11 cellular contexts compared by ENCODE assay signal in genomic region chr16:964696-965395, GRCh38. TPM values are rescaled to one million over a fixed set of nuclear protein-coding genes. Genes with fewer than 3 reads are reported as not detected.
A peak's percentile ranks its signal among the peaks of the same experiment; 100 is the strongest.
DNase-seq lines count a peak whose midpoint lies in the region; TF ChIP-seq lines count a peak whose summit lies in the region.
"Had no signal": no experiment of that assay in that cellular context is flagged by ENCODE, and none has a peak within 500 bp of the region (broad histone marks: within the 10 kb centered on the region; RNA-seq: fewer than 3 reads in every experiment).

No MANE protein-coding gene starts in this region.

- H3K4me1 Mint-ChIP-seq in endodermal cell: peaks cover 10% of the 10 kb centered on the region

- H3K27me3 Mint-ChIP-seq in endodermal cell (ENCODE audit: insufficient read depth): peaks cover 3% of the 10 kb centered on the region

- no peak overlapping the region for H2AFZ ChIP-seq in Karpas-422 (ENCODE audit: low read length)

- H4K20me1 ChIP-seq in Karpas-422 (ENCODE audit: insufficient read depth, low read depth, low read length): no peaks in the 10 kb centered on the region

- H3K4me3 Mint-ChIP-seq in endodermal cell: no peak overlapping the region
- H3K4me3 Mint-ChIP-seq: mesothelial cell of epicardium had no signal

- peaks cover 3% of the 10 kb centered on the region for H3K36me3 ChIP-seq in endodermal cell (ENCODE audit: control insufficient read depth, insufficient read depth, low read length)
- no peaks in the 10 kb centered on the region for H3K36me3 ChIP-seq in Karpas-422 (ENCODE audit: insufficient read depth, low read length)
- H3K36me3 ChIP-seq: cardiac muscle cell had no signal

- H3K4me2 ChIP-seq in Karpas-422 (ENCODE audit: low read depth, low read length, poor library complexity, severe bottlenecking): no peak overlapping the region

- H3K4me3 ChIP-seq in endodermal cell (ENCODE audit: low read length) (no peak overlapping the region), Karpas-422 (ENCODE audit: low read length) (no peak overlapping the region)
- H3K4me3 ChIP-seq: cardiac muscle cell had no signal

- peaks cover 15% of the 10 kb centered on the region for H3K9me3 Mint-ChIP-seq in endodermal cell

- H3K27ac ChIP-seq in endodermal cell (ENCODE audit: low read depth, low read length) (no peak overlapping the region), Karpas-422 (ENCODE audit: low read length) (no peak overlapping the region)
- H3K27ac ChIP-seq: cardiac muscle cell had no signal

- WGBS in endodermal cell (ENCODE audit: insufficient coverage in 1 of 2, insufficient read length in 1 of 2), 2 experiments: 92 to 93% methylated on average over 36 of the region's 36 CpGs

- H3K4me1 ChIP-seq in endodermal cell (ENCODE audit: control insufficient read depth, insufficient read depth, low read length): peaks cover 3% of the 10 kb centered on the region
- peaks cover 6% of the 10 kb centered on the region for H3K4me1 ChIP-seq in Karpas-422 (ENCODE audit: low read length)

- H3K79me2 ChIP-seq in Karpas-422 (ENCODE audit: low read length): peaks cover 11% of the 10 kb centered on the region

- H3K9me2 ChIP-seq in Karpas-422 (replicated peaks; ENCODE audit: insufficient read depth, low read length): no peaks in the 10 kb centered on the region

- peak; percentile 84 for DNase-seq in EH (ENCODE audit: low read depth)
- peak; percentile 57 for DNase-seq in activated CD4-positive, CD25-positive, alpha-beta regulatory T cell treated with anti-CD3 and anti-CD28 coated beads, Interleukin-2, amount 50 U/mL, for 72 hours
- DNase-seq in effector CD4-positive, alpha-beta T cell: peak; percentile 47
- peak; percentile 55 for DNase-seq in stimulated activated CD4-positive, alpha-beta T cell treated with anti-CD3 and anti-CD28 coated beads, Interleukin-12 subunit alpha, Interleukin-12 subunit beta, amount 100 ng/mL, for 4 hours
- DNase-seq in GM10266 (ENCODE audit: extremely low spot score): no peak
- no peak for DNase-seq in cerebellar nuclear complex (lab: John Stamatoyannopoulos, UW)
- no peak for DNase-seq in endodermal cell
- no peak for DNase-seq in Karpas-422
- DNase-seq: NCI-H526 treated with DMSO at 0.1 percent for 48 hours had no signal

- no peaks in the 10 kb centered on the region for H3K27me3 ChIP-seq in endodermal cell (ENCODE audit: control insufficient read depth, insufficient read depth, low read length, poor library complexity, severe bottlenecking)
- H3K27me3 ChIP-seq in Karpas-422 (ENCODE audit: low read length): no peaks in the 10 kb centered on the region
- H3K27me3 ChIP-seq: cardiac muscle cell had no signal

- H3K9me3 ChIP-seq in endodermal cell (ENCODE audit: control insufficient read depth, low read length): peaks cover 4% of the 10 kb centered on the region
- H3K9me3 ChIP-seq in Karpas-422 (ENCODE audit: low read length): no peaks in the 10 kb centered on the region; the same call in 1 of the 2 replicates

- H3K9ac ChIP-seq in endodermal cell (ENCODE audit: extremely low read depth, low read length, poor library complexity, severe bottlenecking) (no peak overlapping the region), Karpas-422 (ENCODE audit: low read length) (no peak overlapping the region)

- no peak overlapping the region for H3K27ac Mint-ChIP-seq in endodermal cell

- H3K36me3 Mint-ChIP-seq in endodermal cell (ENCODE audit: low read depth): peaks cover 19% of the 10 kb centered on the region

- no peak for TF ChIP-seq CTCF in GM10266 (IDR thresholded peaks at IDR 0.05; ENCODE audit: control insufficient read depth, insufficient read depth, low read depth, missing control alignments)
- TF ChIP-seq CTCF in endodermal cell (conservative IDR thresholded peaks at IDR 0.05): no peak

RNA-seq across cellular contexts. Expression of gene LMF1, which starts 5.9 kb away (rescaled TPM):
- 10 to 100 TPM; 13.7 to 15.1 TPM for total RNA-seq in endodermal cell
- 12.7 TPM for polyA plus RNA-seq in endodermal cell (2013, experiment 1 of 2)
- 10.8 TPM for polyA plus RNA-seq in endodermal cell (2013, experiment 2 of 2)
- 12.2 and 16.7 TPM in 2 replicates for total RNA-seq in Karpas-422 (2014; rRNA removed; shearing (Covaris generic); ENCODE audit: low replicate concordance)

RNA-seq across cellular contexts. Expression of gene SOX8, which starts 16.7 kb away (rescaled TPM):
- total RNA-seq in endodermal cell: 1 to 10 TPM in 1 of 2 donors, under 1 TPM in 1; 0.69 to 5.1 TPM
- 8.9 TPM for polyA plus RNA-seq in endodermal cell (2013, experiment 1 of 2)
- polyA plus RNA-seq in endodermal cell (2013, experiment 2 of 2): 9.2 TPM
- total RNA-seq in Karpas-422 (2014; rRNA removed; shearing (Covaris generic); ENCODE audit: low replicate concordance): not detected in 2 replicates

Comparison
In these comparisons a context has a peak if more than half of its experiments do, and no peak if none do; other contexts are left out.
1. DNase-seq: peak in EH (single experiment), activated CD4-positive, CD25-positive, alpha-beta regulatory T cell treated with anti-CD3 and anti-CD28 coated beads, Interleukin-2, amount 50 U/mL, for 72 hours (single experiment), effector CD4-positive, alpha-beta T cell (single experiment) and stimulated activated CD4-positive, alpha-beta T cell treated with anti-CD3 and anti-CD28 coated beads, Interleukin-12 subunit alpha, Interleukin-12 subunit beta, amount 100 ng/mL, for 4 hours (single experiment); none in GM10266 (single experiment), cerebellar nuclear complex (0 of 2), endodermal cell (single experiment) and Karpas-422 (single experiment).